ENCODE assay signal across 19 cellular contexts in genomic region chrX:70908541-70908940, GRCh38. TPM values are rescaled to one million over a fixed set of nuclear protein-coding genes. Genes with fewer than 3 reads are reported as not detected.
DNase-seq lines count a peak whose midpoint lies in the region; ATAC-seq and TF ChIP-seq lines count a peak whose summit lies in the region.
"Had no signal": no experiment of that assay in that cellular context is flagged by ENCODE, and none has a peak within 500 bp of the region (broad histone marks: within the 10 kb centered on the region; RNA-seq: fewer than 3 reads in every experiment).

TEX11 (minus strand) TSS chrX:70908711; CDS start chrX:70907789, 922 bp downstream.

- H3K9me3 ChIP-seq in T-helper 17 cell (ENCODE audit: control insufficient read depth, low read length, poor library complexity, severe bottlenecking) = no peaks in the 10 kb centered on the region
- H3K9me3 ChIP-seq: Peyer's patch had no signal

- intact Hi-C loops in left cardiac atrium (cut with DNase I) = no loop called here

- TF ChIP-seq CTCF in AG09309 (IDR thresholded peaks at IDR 0.05; ENCODE audit: control insufficient read depth, insufficient read depth, low read depth, low read length, missing control alignments) = peak; percentile 6

- DNase-seq in NCI-H82 (lab: John Stamatoyannopoulos, UW) = peak; percentile 5
- DNase-seq in NCI-H82 treated with DMSO at 0.1 percent for 48 hours (lab: John Stamatoyannopoulos, UW; ENCODE audit: unreplicated experiment) = no peak
- DNase-seq in AG09309 (ENCODE audit: low read depth) = no peak
- DNase-seq in T-helper 17 cell = no peak
- DNase-seq in iPS-NIHi11 (ENCODE audit: low spot score) = peak; percentile 23
- no peak for DNase-seq in NOMO-1 (lab: John Stamatoyannopoulos, UW; ENCODE audit: unreplicated experiment in 2 of 2)
- DNase-seq in left cardiac atrium = no peak
- no peak for DNase-seq in anterior cingulate cortex (lab: John Stamatoyannopoulos, UW)
- DNase-seq: CD4-positive, alpha-beta memory T cell; DMS153; EL; GOT3; HFFc6; KG1; NCI-H187 treated with DMSO at 0.1 percent for 48 hours; NCI-H526 treated with DMSO at 0.1 percent for 48 hours; Peyer's patch had no signal

- ATAC-seq in T-helper 17 cell = no peak
- ATAC-seq in left cardiac atrium = no peak
- ATAC-seq: Right ventricle myocardium inferior had no signal

- H3K27ac Mint-ChIP-seq in T-helper 17 cell = peak within 1 kb of the TSS; percentile 19
- H3K27ac Mint-ChIP-seq: CD4-positive, alpha-beta memory T cell; HFFc6 had no signal

- H3K27me3 Mint-ChIP-seq in T-helper 17 cell = no peaks in the 10 kb centered on the region
- H3K27me3 Mint-ChIP-seq: CD4-positive, alpha-beta memory T cell had no signal

- no peak within 1 kb of the TSS for H3K4me3 Mint-ChIP-seq in T-helper 17 cell
- H3K4me3 Mint-ChIP-seq: CD4-positive, alpha-beta memory T cell; HFFc6 had no signal

- no peaks in the 10 kb centered on the region for H3K36me3 Mint-ChIP-seq in T-helper 17 cell (ENCODE audit: low read depth)
- H3K36me3 Mint-ChIP-seq: CD4-positive, alpha-beta memory T cell had no signal

- no peaks in the 10 kb centered on the region for H3K4me1 Mint-ChIP-seq in T-helper 17 cell
- H3K4me1 Mint-ChIP-seq: CD4-positive, alpha-beta memory T cell had no signal

- no peak within 1 kb of the TSS for H3K4me3 ChIP-seq in AG09309 (ENCODE audit: control insufficient read depth, low read depth, low read length)
- H3K4me3 ChIP-seq: BLaER1, Peyer's patch had no signal

RNA-seq across cellular contexts. Expression of gene TEX11, which starts in this region (rescaled TPM):
- total RNA-seq in T-helper 17 cell (not detected), left cardiac atrium (not detected)
- total RNA-seq: CD4-positive, alpha-beta memory T cell; HFFc6; Peyer's patch; Right ventricle myocardium inferior had no signal

Comparison
In these comparisons a context has a peak if more than half of its experiments do, and no peak if none do; other contexts are left out.
1. DNase-seq: peak in NCI-H82 (single experiment) and iPS-NIHi11 (single experiment); none in NCI-H82 treated with DMSO at 0.1 percent for 48 hours (single experiment), AG09309 (single experiment), T-helper 17 cell (0 of 3), NOMO-1 (0 of 2), left cardiac atrium (single experiment) and anterior cingulate cortex (0 of 58).